ENCODE assay signal across 8 cellular contexts in genomic region chr2:74525717-74526648, GRCh38. TPM values are rescaled to one million over a fixed set of nuclear protein-coding genes. Genes with fewer than 3 reads are reported as not detected.
DNase-seq lines count a peak whose midpoint lies in the region; FAIRE-seq and TF ChIP-seq lines count a peak whose summit lies in the region.

DQX1 (minus strand) TSS chr2:74526231; CDS start chr2:74525729, 502 bp downstream.

- H3K4me1 ChIP-seq in testis = peaks cover 10% of the 10 kb centered on the region

- H3K4me1 Mint-ChIP-seq in activated naive CD4-positive, alpha-beta T cell treated with anti-CD3 and anti-CD28 coated beads, Interleukin-2, amount 50 U/mL, for 24 hours = peaks cover 23% of the 10 kb centered on the region
- peaks cover 22% of the 10 kb centered on the region for H3K4me1 Mint-ChIP-seq in chondrocyte (ENCODE audit: low read depth)

- no peaks in the 10 kb centered on the region for H3K36me3 ChIP-seq in testis (ENCODE audit: low read depth, missing control alignments)

- DNase-seq in activated naive CD4-positive, alpha-beta T cell treated with anti-CD3 and anti-CD28 coated beads, Interleukin-2, amount 50 U/mL, for 16 hours = no peak
- DNase-seq in NB4 (ENCODE audit: low read depth) = peak; percentile 82
- peak; percentile 27 for DNase-seq in chondrocyte (ENCODE audit: low spot score)
- DNase-seq in testis = peak; percentile 37
- no peak for DNase-seq in activated gamma-delta T cell treated with Interleukin-2 at 50 U/mL for 16 hours
- DNase-seq in stimulated activated CD4-positive, alpha-beta T cell treated with anti-CD3 and anti-CD28 coated beads, Interleukin-2, amount 100 ng/mL, for 24 hours = no peak
- no peak for DNase-seq in frontal cortex (ENCODE audit: low spot score in 2 of 2)

- no peak within 1 kb of the TSS for H3K27ac ChIP-seq in testis

- TF ChIP-seq POLR2A in NB4 (IDR thresholded peaks at IDR 0.05; ENCODE audit: extremely low read depth, insufficient read length) = no peak
- TF ChIP-seq POLR2A in testis (IDR thresholded peaks at IDR 0.05) = no peak

- no peaks in the 10 kb centered on the region for H3K9me3 ChIP-seq in testis

- H3K4me3 ChIP-seq in NB4 (ENCODE audit: low read depth, low read length) (no peak within 1 kb of the TSS), testis (no peak within 1 kb of the TSS)

- no peak within 1 kb of the TSS for H3K27ac Mint-ChIP-seq in activated naive CD4-positive, alpha-beta T cell treated with anti-CD3 and anti-CD28 coated beads, Interleukin-2, amount 50 U/mL, for 24 hours
- H3K27ac Mint-ChIP-seq in chondrocyte (ENCODE audit: unreplicated experiment) = no peak within 1 kb of the TSS

- TF ChIP-seq CTCF in NB4 (IDR thresholded peaks at IDR 0.05; ENCODE audit: low read depth, low read length) = no peak
- TF ChIP-seq CTCF in chondrocyte (IDR thresholded peaks at IDR 0.05) = no peak
- no peak for TF ChIP-seq CTCF in testis (IDR thresholded peaks at IDR 0.05)

- no peaks in the 10 kb centered on the region for H3K27me3 ChIP-seq in testis

- peak within 1 kb of the TSS; percentile 51 for H3K4me3 Mint-ChIP-seq in activated naive CD4-positive, alpha-beta T cell treated with anti-CD3 and anti-CD28 coated beads, Interleukin-2, amount 50 U/mL, for 24 hours
- H3K4me3 Mint-ChIP-seq in chondrocyte (ENCODE audit: unreplicated experiment) = no peak within 1 kb of the TSS

- 86 to 93% methylated on average over 11 of the region's 11 CpGs for WGBS in testis, 2 donors

- H3K9me3 Mint-ChIP-seq in activated naive CD4-positive, alpha-beta T cell treated with anti-CD3 and anti-CD28 coated beads, Interleukin-2, amount 50 U/mL, for 24 hours = no peaks in the 10 kb centered on the region
- H3K9me3 Mint-ChIP-seq in chondrocyte (ENCODE audit: low read depth) = no peaks in the 10 kb centered on the region

- intact Hi-C loops in testis (cut with DNase I; ENCODE audit: low total_unique reads) = no loop called here

- H3K27me3 Mint-ChIP-seq in activated naive CD4-positive, alpha-beta T cell treated with anti-CD3 and anti-CD28 coated beads, Interleukin-2, amount 50 U/mL, for 24 hours = no peaks in the 10 kb centered on the region
- peaks cover 12% of the 10 kb centered on the region for H3K27me3 Mint-ChIP-seq in chondrocyte (ENCODE audit: low read depth)

- peaks cover 28% of the 10 kb centered on the region for H3K36me3 Mint-ChIP-seq in activated naive CD4-positive, alpha-beta T cell treated with anti-CD3 and anti-CD28 coated beads, Interleukin-2, amount 50 U/mL, for 24 hours
- H3K36me3 Mint-ChIP-seq in chondrocyte (ENCODE audit: low read depth) = peaks cover 19% of the 10 kb centered on the region

- FAIRE-seq in frontal cortex (lab: Jason Lieb, UNC) = no peak

RNA-seq across cellular contexts. Expression of gene DQX1, which starts in this region (rescaled TPM):
- total RNA-seq in chondrocyte = 0.34 TPM in 1 of 3 replicates, not detected in the others
- under 1 TPM in 1 of 2 donors, not detected in 1; 0.43 TPM for total RNA-seq in testis
- 0.86 TPM for polyA plus RNA-seq in testis (ENCODE audit: insufficient read depth, low read depth, low replicate concordance)
- total RNA-seq in frontal cortex = not detected

Comparison
In these comparisons a context has a peak if more than half of its experiments do, and no peak if none do; other contexts are left out.
1. Peak in DNase-seq in chondrocyte; RNA of the gene not detected or under 1 TPM.
2. Peak in DNase-seq in testis; RNA of the gene not detected or under 1 TPM.